ENCODE assay signal across 8 cellular contexts in genomic region chr2:38751043-38751846, GRCh38. TPM values are rescaled to one million over a fixed set of nuclear protein-coding genes. Genes with fewer than 3 reads are reported as not detected.
DNase-seq lines count a peak whose midpoint lies in the region; ATAC-seq, FAIRE-seq and TF ChIP-seq lines count a peak whose summit lies in the region.

SRSF7 (minus strand) TSS chr2:38751361; CDS start chr2:38751256, 105 bp downstream.

- peaks cover 53% of the 10 kb centered on the region for H3K4me1 ChIP-seq in OCI-LY7 (ENCODE audit: insufficient read depth, low read length, poor library complexity, severe bottlenecking)
- peaks cover 36% of the 10 kb centered on the region for H3K4me1 ChIP-seq in endothelial cell of umbilical vein (ENCODE audit: control insufficient read depth, extremely low read depth, insufficient read depth, low read length)

- H3K27me3 ChIP-seq in endothelial cell of umbilical vein (ENCODE audit: control insufficient read depth in 2 of 2, insufficient read depth in 2 of 2, low read length in 2 of 2) = no peaks in the 10 kb centered on the region

- peak; percentile 100 for TF ChIP-seq POLR2A in endothelial cell of umbilical vein (IDR thresholded peaks at IDR 0.05; ENCODE audit: low read depth, low read length)

- H3K4me2 ChIP-seq in OCI-LY7 (ENCODE audit: low read length) = peak within 1 kb of the TSS; percentile 79
- H3K4me2 ChIP-seq in endothelial cell of umbilical vein (ENCODE audit: insufficient read depth, low read length) = peak within 1 kb of the TSS; percentile 96

- dilution Hi-C loops in endothelial cell of umbilical vein (cut with MboI; ENCODE audit: extremely low pct_ligation_motif_present, low sequenced_read_pairs) = no loop called here

- DNase-seq in D341Med (ENCODE audit: low spot score) = peak; percentile 93
- DNase-seq in HuH-7.5 (ENCODE audit: low spot score) = peak; percentile 96
- peak; percentile 98 for DNase-seq in OCI-LY7 (ENCODE audit: low spot score)
- peak; percentile 99 for DNase-seq in activated T-cell treated with anti-CD3 and anti-CD28 coated beads for 1 hour (ENCODE audit: low read depth)
- DNase-seq in endothelial cell of umbilical vein (ENCODE audit: low read depth, low spot score) = peak; percentile 99
- peak; percentile 98 for DNase-seq in midbrain (lab: John Stamatoyannopoulos, UW)
- peak; percentile 95 to 96 for DNase-seq in stimulated activated CD8-positive, alpha-beta memory T cell treated with anti-CD3 and anti-CD28 coated beads, Interleukin-2, amount 100 ng/mL, for 1 hour (ENCODE audit: low read depth in 2 of 2)

- H2AFZ ChIP-seq in OCI-LY7 (ENCODE audit: low read length) = peak within 1 kb of the TSS; percentile 84
- H2AFZ ChIP-seq in endothelial cell of umbilical vein (ENCODE audit: low read depth, low read length) = peak within 1 kb of the TSS; percentile 81

- BruUV-seq in OCI-LY7 (replicated peaks; lab: Mats Ljungman, UMichigan) = no TSS peak
- BruUV-seq in endothelial cell of umbilical vein (replicated peaks; lab: Mats Ljungman, UMichigan) = no TSS peak

- peak within 1 kb of the TSS; percentile 96 for H3K9ac ChIP-seq in endothelial cell of umbilical vein (replicated peaks; ENCODE audit: extremely low read depth, insufficient read depth, low read length)

- H3K9me3 ChIP-seq in OCI-LY7 (ENCODE audit: low read length) (no peaks in the 10 kb centered on the region), endothelial cell of umbilical vein (replicated peaks; ENCODE audit: control insufficient read depth, insufficient read depth, low read length) (no peaks in the 10 kb centered on the region)

- H3K9me2 ChIP-seq in OCI-LY7 (ENCODE audit: insufficient read depth, low read length) = no peaks in the 10 kb centered on the region

- H4K20me1 ChIP-seq in OCI-LY7 (ENCODE audit: insufficient read depth, low read length) (peaks cover 39% of the 10 kb centered on the region), endothelial cell of umbilical vein (replicated peaks; ENCODE audit: control insufficient read depth, extremely low read depth, insufficient read depth, low read length) (peaks cover 5% of the 10 kb centered on the region)

- CTCF ChIA-PET in OCI-LY7 (lab: Charles Lee; ENCODE audit: unreplicated experiment) = interaction anchor here (1.1 kb wide), 2 partner anchors 150 to 169 kb away, joined by 3 read pairs; no protein-coding TSS in a partner anchor
- CTCF ChIA-PET in endothelial cell of umbilical vein (lab: Charles Lee) = interaction anchor here (0.7 to 1.5 kb wide), 4 partner anchors 19 to 170 kb away, joined by 3 to 5 read pairs (median 3); no protein-coding TSS in a partner anchor

- H3K36me3 ChIP-seq in OCI-LY7 (ENCODE audit: insufficient read depth, low read length) (peaks cover 48% of the 10 kb centered on the region), endothelial cell of umbilical vein (ENCODE audit: control insufficient read depth in 2 of 2, extremely low read depth in 1 of 2, insufficient read depth in 2 of 2, low read length in 2 of 2) (peaks cover 9 to 22% of the 10 kb centered on the region in 2 experiments)

- peak; percentile 99 for FAIRE-seq in endothelial cell of umbilical vein (lab: Jason Lieb, UNC)

- H3K27ac ChIP-seq in OCI-LY7 (ENCODE audit: low read depth, low read length, poor library complexity, severe bottlenecking) (peak within 1 kb of the TSS; percentile 80), endothelial cell of umbilical vein (ENCODE audit: insufficient read depth, low read depth, low read length) (peak within 1 kb of the TSS; percentile 85)

- H3K9me1 ChIP-seq in endothelial cell of umbilical vein (replicated peaks; ENCODE audit: control insufficient read depth, extremely low read depth, insufficient read depth, low read length) = no peaks in the 10 kb centered on the region

- H3K79me2 ChIP-seq in OCI-LY7 (ENCODE audit: insufficient read depth, low read depth, low read length) (peaks cover 60% of the 10 kb centered on the region), endothelial cell of umbilical vein (ENCODE audit: control insufficient read depth, insufficient read depth, low read length) (peaks cover 49% of the 10 kb centered on the region)

- intact Hi-C loops in OCI-LY7 (cut with micrococcal nuclease; ENCODE audit: unreplicated experiment) = loop anchor here (5.0 kb wide), 1 partner anchor 371 kb away; the partner anchor contains the start of gene SOS1
- intact Hi-C loops in endothelial cell of umbilical vein (cut with micrococcal nuclease) = loop anchor here (1.0 to 2.0 kb wide), 5 partner anchors 27 to 370 kb away; partner anchors contain the start of genes GEMIN6, HNRNPLL and SOS1

- POLR2A ChIA-PET in OCI-LY7 (lab: Charles Lee) (interaction anchor here (0.5 to 3.8 kb wide), 49 partner anchors 10 to 1402 kb away, joined by 3 to 36 read pairs (median 4); partner anchors contain the start of gene GEMIN6), endothelial cell of umbilical vein (lab: Charles Lee) (interaction anchor here (0.5 to 3.2 kb wide), 64 partner anchors 9 to 1006 kb away, joined by 3 to 64 read pairs (median 4); partner anchors contain the start of genes ATL2, DHX57, GALM and GEMIN6)

- peak; percentile 84 for ATAC-seq in GM21515 (IDR thresholded peaks at IDR 0.05; ENCODE audit: unreplicated experiment)

- H3K4me3 ChIP-seq in OCI-LY7 (ENCODE audit: low read depth, low read length, poor library complexity, severe bottlenecking) = peak within 1 kb of the TSS; percentile 88
- peak within 1 kb of the TSS; percentile 54 to 92 (median 72) for H3K4me3 ChIP-seq in endothelial cell of umbilical vein (replicated peaks in 1 of 3; ENCODE audit: insufficient read depth in 1 of 3, low read depth in 1 of 3, low read length in 3 of 3)

- TF ChIP-seq CTCF in OCI-LY7 (conservative IDR thresholded peaks at IDR 0.05; ENCODE audit: low read length) (no peak), endothelial cell of umbilical vein (IDR thresholded peaks at IDR 0.05; ENCODE audit: extremely low read depth in 1 of 2, insufficient read depth in 1 of 2, low read depth in 1 of 2, low read length in 2 of 2) (no peak)

TF ChIP-seq in endothelial cell of umbilical vein, 7 proteins besides CTCF, POLR2A, EP300 and RAD21:
- TF ChIP-seq EZH2 (IDR thresholded peaks at IDR 0.05; ENCODE audit: borderline replicate concordance, low read depth, low read length, severe bottlenecking) = no peak
- TF ChIP-seq MAX (IDR thresholded peaks at IDR 0.05; ENCODE audit: insufficient read depth, insufficient read length) = peak; percentile 63
- TF ChIP-seq FOS (IDR thresholded peaks at IDR 0.05; ENCODE audit: borderline replicate concordance, insufficient read depth, low read length) = no peak
- peak; percentile 17 for TF ChIP-seq JUN (IDR thresholded peaks at IDR 0.05; ENCODE audit: borderline replicate concordance, insufficient read depth, insufficient read length, low read depth)
- TF ChIP-seq POLR2AphosphoS5 (IDR thresholded peaks at IDR 0.05; ENCODE audit: insufficient read depth, low read depth, low read length) = peak; percentile 100
- TF ChIP-seq MYC (IDR thresholded peaks at IDR 0.05; ENCODE audit: low read depth, low read length) = peak; percentile 84
- TF ChIP-seq GATA2 (IDR thresholded peaks at IDR 0.05; ENCODE audit: insufficient read depth, insufficient read length, low read depth, low read length) = no peak

RNA-seq across cellular contexts. Expression of gene SRSF7, which starts in this region (rescaled TPM):
- total RNA-seq in OCI-LY7 (2014; rRNA removed; shearing (Covaris generic)) = 316 and 337 TPM in 2 replicates
- total RNA-seq in OCI-LY7 (2022) (278 and 320 TPM in 2 replicates), endothelial cell of umbilical vein (202 and 204 TPM in 2 replicates)
- polyA plus RNA-seq in endothelial cell of umbilical vein = 118 and 165 TPM in 2 replicates
- polyA plus RNA-seq in endothelial cell of umbilical vein (2011; cell fraction: cytosol; rRNA removed) = 208 and 225 TPM in 2 replicates
- 451 and 577 TPM in 2 replicates for polyA plus RNA-seq in endothelial cell of umbilical vein (2011; cell fraction: nucleus; rRNA removed)
- 172 and 242 TPM in 2 replicates for polyA plus RNA-seq in endothelial cell of umbilical vein (2012)
- polyA minus RNA-seq in endothelial cell of umbilical vein = 217 and 224 TPM in 2 replicates
- polyA minus RNA-seq in endothelial cell of umbilical vein (2011; cell fraction: cytosol; rRNA and poly(A)+ RNA removed) = 122 TPM
- 123 and 148 TPM in 2 replicates for polyA minus RNA-seq in endothelial cell of umbilical vein (2011; cell fraction: nucleus; rRNA and poly(A)+ RNA removed)

Comparison
In these comparisons a context has a peak if more than half of its experiments do, and no peak if none do; other contexts are left out.
1. Peak in every context shown above with its lines: DNase-seq, ATAC-seq, H3K4me3 ChIP-seq and H3K27ac ChIP-seq.